18 cellular contexts compared by ENCODE assay signal in genomic region chr10:78178397-78178796, GRCh38.
"Had no signal": no experiment of that assay in that cellular context is flagged by ENCODE, and none has a peak within 500 bp of the region (broad histone marks: within the 10 kb centered on the region; RNA-seq: fewer than 3 reads in every experiment).

No MANE protein-coding gene starts in this region.

- H3K27ac ChIP-seq: cardiac muscle cell, left ventricle myocardium inferior, right lobe of liver, thoracic aorta, upper lobe of left lung, WERI-Rb-1 had no signal

- DNase-seq: activated CD4-positive, alpha-beta T cell treated with anti-CD3 and anti-CD28 coated beads for 48 hours; activated CD4-positive, alpha-beta T cell treated with anti-CD3 and anti-CD28 coated beads, Interleukin-2, amount 50 U/mL, for 48 hours; activated CD8-positive, alpha-beta memory T cell treated with anti-CD3 and anti-CD28 coated beads for 24 hours; activated effector memory CD4-positive, alpha-beta T cell treated with Interleukin-2 at 50 U/mL for 16 hours; activated naive CD4-positive, alpha-beta T cell treated with Interleukin-2 at 50 U/mL for 16 hours; cortex of kidney; left ventricle myocardium inferior; stimulated activated CD4-positive, alpha-beta T cell treated with anti-CD3 and anti-CD28 coated beads, Interleukin-4, amount 100 ng/mL, for 1 hour; stimulated activated naive CD8-positive, alpha-beta T cell treated with anti-CD3 and anti-CD28 coated beads, Interleukin-15, Interleukin-2, amounts not matched to agents 100 U/mL and 50 U/mL, for 24 hours; SW 1271; T1000; WERI-Rb-1 had no signal

- H3K9me3 ChIP-seq: left ventricle myocardium inferior, mucosa of descending colon, right lobe of liver, thoracic aorta, upper lobe of left lung had no signal

- H3K4me1 ChIP-seq: left ventricle myocardium inferior had no signal

- ATAC-seq: activated CD4-positive, CD25-positive, alpha-beta regulatory T cell treated with anti-CD3 and anti-CD28 coated beads, Interleukin-2, amount 50 U/mL, for 24 hours; stimulated activated naive CD8-positive, alpha-beta T cell treated with anti-CD3 and anti-CD28 coated beads, Interleukin-15, Interleukin-2, amounts not matched to agents 100 U/mL and 50 U/mL, for 24 hours had no signal

- H3K27me3 ChIP-seq: right lobe of liver, upper lobe of left lung had no signal

- H3K36me3 ChIP-seq: cardiac muscle cell, left ventricle myocardium inferior, right lobe of liver, thoracic aorta, upper lobe of left lung, WERI-Rb-1 had no signal

- H3K4me3 ChIP-seq: cardiac muscle cell, left ventricle myocardium inferior, mucosa of descending colon, right lobe of liver, thoracic aorta, upper lobe of left lung had no signal
